1 cellular context compared by ENCODE assay signal in the genomic region with DNA sequence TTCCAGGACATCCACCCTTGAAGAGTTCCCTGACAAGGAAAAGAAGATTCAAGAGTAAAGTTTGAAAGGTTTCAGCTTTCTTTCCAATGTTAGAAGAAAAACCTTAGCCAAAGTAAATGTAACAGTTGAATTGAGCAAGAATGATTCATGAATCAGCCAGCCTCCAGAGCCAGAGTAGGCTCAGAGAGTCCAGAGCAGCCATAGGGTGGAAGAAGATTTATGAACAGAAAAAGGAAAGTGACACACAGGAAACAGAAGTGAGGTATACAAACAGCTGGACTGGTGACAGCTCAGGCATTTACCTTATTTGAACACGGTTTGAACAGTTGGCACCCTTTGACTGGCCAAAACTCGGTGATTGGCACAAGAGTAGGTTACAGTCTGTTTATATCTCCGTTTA.
TF ChIP-seq lines count a peak whose summit lies in the region.

No MANE protein-coding gene starts in this region.

TF ChIP-seq in SK-N-SH treated with all-trans-retinoic acid at 6 μM for 48 hours, 23 proteins besides CTCF, POLR2A, EP300 and RAD21 (continued from another document):
- TF ChIP-seq, protein P1, sequence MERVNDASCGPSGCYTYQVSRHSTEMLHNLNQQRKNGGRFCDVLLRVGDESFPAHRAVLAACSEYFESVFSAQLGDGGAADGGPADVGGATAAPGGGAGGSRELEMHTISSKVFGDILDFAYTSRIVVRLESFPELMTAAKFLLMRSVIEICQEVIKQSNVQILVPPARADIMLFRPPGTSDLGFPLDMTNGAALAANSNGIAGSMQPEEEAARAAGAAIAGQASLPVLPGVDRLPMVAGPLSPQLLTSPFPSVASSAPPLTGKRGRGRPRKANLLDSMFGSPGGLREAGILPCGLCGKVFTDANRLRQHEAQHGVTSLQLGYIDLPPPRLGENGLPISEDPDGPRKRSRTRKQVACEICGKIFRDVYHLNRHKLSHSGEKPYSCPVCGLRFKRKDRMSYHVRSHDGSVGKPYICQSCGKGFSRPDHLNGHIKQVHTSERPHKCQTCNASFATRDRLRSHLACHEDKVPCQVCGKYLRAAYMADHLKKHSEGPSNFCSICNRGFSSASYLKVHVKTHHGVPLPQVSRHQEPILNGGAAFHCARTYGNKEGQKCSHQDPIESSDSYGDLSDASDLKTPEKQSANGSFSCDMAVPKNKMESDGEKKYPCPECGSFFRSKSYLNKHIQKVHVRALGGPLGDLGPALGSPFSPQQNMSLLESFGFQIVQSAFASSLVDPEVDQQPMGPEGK (CRISPR knock-in tag; IDR thresholded peaks at IDR 0.05; ENCODE audit: borderline replicate concordance), result no peak
- TF ChIP-seq ARNTL (CRISPR knock-in tag; IDR thresholded peaks at IDR 0.05; ENCODE audit: borderline replicate concordance, low read depth) (no peak), SNAI2 (CRISPR knock-in tag; IDR thresholded peaks at IDR 0.05) (no peak), OSR1 (CRISPR knock-in tag; IDR thresholded peaks at IDR 0.05) (no peak), PPARA (CRISPR knock-in tag; IDR thresholded peaks at IDR 0.05; ENCODE audit: borderline replicate concordance) (no peak), ESRRG (CRISPR knock-in tag; IDR thresholded peaks at IDR 0.05) (no peak), ISL1 (CRISPR knock-in tag; IDR thresholded peaks at IDR 0.05) (no peak), ZFP3 (CRISPR knock-in tag; IDR thresholded peaks at IDR 0.05) (no peak), TCF4 (CRISPR knock-in tag; IDR thresholded peaks at IDR 0.05; ENCODE audit: borderline replicate concordance) (no peak), GLIS3 (CRISPR knock-in tag; IDR thresholded peaks at IDR 0.05) (no peak), ZNF70 (CRISPR knock-in tag; IDR thresholded peaks at IDR 0.05) (no peak), RARB (CRISPR knock-in tag; IDR thresholded peaks at IDR 0.05) (no peak), ZNF8 (CRISPR knock-in tag; IDR thresholded peaks at IDR 0.05) (no peak), TOX (CRISPR knock-in tag; IDR thresholded peaks at IDR 0.05; ENCODE audit: borderline replicate concordance) (no peak)
- TF ChIP-seq, protein P2, sequence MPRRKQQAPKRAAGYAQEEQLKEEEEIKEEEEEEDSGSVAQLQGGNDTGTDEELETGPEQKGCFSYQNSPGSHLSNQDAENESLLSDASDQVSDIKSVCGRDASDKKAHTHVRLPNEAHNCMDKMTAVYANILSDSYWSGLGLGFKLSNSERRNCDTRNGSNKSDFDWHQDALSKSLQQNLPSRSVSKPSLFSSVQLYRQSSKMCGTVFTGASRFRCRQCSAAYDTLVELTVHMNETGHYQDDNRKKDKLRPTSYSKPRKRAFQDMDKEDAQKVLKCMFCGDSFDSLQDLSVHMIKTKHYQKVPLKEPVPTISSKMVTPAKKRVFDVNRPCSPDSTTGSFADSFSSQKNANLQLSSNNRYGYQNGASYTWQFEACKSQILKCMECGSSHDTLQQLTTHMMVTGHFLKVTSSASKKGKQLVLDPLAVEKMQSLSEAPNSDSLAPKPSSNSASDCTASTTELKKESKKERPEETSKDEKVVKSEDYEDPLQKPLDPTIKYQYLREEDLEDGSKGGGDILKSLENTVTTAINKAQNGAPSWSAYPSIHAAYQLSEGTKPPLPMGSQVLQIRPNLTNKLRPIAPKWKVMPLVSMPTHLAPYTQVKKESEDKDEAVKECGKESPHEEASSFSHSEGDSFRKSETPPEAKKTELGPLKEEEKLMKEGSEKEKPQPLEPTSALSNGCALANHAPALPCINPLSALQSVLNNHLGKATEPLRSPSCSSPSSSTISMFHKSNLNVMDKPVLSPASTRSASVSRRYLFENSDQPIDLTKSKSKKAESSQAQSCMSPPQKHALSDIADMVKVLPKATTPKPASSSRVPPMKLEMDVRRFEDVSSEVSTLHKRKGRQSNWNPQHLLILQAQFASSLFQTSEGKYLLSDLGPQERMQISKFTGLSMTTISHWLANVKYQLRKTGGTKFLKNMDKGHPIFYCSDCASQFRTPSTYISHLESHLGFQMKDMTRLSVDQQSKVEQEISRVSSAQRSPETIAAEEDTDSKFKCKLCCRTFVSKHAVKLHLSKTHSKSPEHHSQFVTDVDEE (CRISPR knock-in tag; IDR thresholded peaks at IDR 0.05), result no peak
- TF ChIP-seq, protein P3, sequence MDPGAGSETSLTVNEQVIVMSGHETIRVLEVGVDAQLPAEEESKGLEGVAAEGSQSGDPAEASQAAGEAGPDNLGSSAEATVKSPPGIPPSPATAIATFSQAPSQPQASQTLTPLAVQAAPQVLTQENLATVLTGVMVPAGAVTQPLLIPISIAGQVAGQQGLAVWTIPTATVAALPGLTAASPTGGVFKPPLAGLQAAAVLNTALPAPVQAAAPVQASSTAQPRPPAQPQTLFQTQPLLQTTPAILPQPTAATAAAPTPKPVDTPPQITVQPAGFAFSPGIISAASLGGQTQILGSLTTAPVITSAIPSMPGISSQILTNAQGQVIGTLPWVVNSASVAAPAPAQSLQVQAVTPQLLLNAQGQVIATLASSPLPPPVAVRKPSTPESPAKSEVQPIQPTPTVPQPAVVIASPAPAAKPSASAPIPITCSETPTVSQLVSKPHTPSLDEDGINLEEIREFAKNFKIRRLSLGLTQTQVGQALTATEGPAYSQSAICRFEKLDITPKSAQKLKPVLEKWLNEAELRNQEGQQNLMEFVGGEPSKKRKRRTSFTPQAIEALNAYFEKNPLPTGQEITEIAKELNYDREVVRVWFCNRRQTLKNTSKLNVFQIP (CRISPR knock-in tag; IDR thresholded peaks at IDR 0.05; ENCODE audit: borderline replicate concordance, low read depth), result no peak
TF ChIP-seq in SK-N-SH treated with all-trans-retinoic acid at 6 μM for 48 hours: peak in this region for 0.
